In the genomic region with DNA sequence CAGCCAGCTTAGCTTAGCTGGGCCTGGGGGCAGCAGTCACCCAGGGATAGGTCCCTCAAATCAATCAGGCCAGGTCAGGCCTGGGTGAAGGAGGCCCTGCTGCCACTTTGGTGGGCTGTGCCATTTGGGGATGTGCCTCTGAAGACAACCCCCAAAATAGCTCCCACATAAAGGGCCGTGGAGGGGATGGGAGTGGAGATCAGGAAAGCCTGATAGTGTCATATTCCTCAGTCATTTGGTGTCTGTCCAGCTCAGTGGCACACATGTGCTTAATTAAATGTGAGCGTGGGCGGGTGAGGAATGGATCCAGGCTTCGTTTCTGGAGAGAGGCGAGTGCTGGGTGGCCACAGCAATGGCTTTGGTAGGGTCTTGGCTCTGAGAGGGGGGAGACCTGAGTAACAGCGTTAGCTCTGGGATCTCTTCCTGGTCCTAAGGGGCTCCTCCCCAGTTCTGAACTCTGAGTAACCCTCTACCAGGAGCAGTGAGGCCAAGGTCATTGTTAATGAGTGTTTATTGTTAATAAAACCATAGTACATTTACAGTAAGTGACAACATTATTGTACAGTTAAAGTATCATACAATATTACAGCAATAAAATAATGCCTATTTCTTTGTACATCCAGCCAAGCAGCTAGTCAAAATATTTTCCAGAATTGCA, we compare ENCODE assay signal across 1 cellular context.
TF ChIP-seq lines count a peak whose summit lies in the region.

No MANE protein-coding gene starts in this region.

TF ChIP-seq in SK-N-SH, 30 proteins besides CTCF, POLR2A, EP300 and RAD21 (continued from another document):
- TF ChIP-seq CHD2 (IDR thresholded peaks at IDR 0.05; ENCODE audit: low read length, partially characterized antibody) (peak; percentile 54), MXI1 (IDR thresholded peaks at IDR 0.05; ENCODE audit: low read depth, low read length) (peak; percentile 75), RCOR1 (IDR thresholded peaks at IDR 0.05; ENCODE audit: low read length) (peak; percentile 79), GATA2 (CRISPR knock-in tag; IDR thresholded peaks at IDR 0.05) (peak; percentile 85)
- TF ChIP-seq, protein P1, sequence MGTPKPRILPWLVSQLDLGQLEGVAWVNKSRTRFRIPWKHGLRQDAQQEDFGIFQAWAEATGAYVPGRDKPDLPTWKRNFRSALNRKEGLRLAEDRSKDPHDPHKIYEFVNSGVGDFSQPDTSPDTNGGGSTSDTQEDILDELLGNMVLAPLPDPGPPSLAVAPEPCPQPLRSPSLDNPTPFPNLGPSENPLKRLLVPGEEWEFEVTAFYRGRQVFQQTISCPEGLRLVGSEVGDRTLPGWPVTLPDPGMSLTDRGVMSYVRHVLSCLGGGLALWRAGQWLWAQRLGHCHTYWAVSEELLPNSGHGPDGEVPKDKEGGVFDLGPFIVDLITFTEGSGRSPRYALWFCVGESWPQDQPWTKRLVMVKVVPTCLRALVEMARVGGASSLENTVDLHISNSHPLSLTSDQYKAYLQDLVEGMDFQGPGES (IDR thresholded peaks at IDR 0.05; ENCODE audit: low read depth, low read length), result no peak
- TF ChIP-seq, protein P2, sequence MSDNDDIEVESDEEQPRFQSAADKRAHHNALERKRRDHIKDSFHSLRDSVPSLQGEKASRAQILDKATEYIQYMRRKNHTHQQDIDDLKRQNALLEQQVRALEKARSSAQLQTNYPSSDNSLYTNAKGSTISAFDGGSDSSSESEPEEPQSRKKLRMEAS (IDR thresholded peaks at IDR 0.05; ENCODE audit: low read depth), result no peak
